ENCODE assay signal across 17 cellular contexts in the genomic region with DNA sequence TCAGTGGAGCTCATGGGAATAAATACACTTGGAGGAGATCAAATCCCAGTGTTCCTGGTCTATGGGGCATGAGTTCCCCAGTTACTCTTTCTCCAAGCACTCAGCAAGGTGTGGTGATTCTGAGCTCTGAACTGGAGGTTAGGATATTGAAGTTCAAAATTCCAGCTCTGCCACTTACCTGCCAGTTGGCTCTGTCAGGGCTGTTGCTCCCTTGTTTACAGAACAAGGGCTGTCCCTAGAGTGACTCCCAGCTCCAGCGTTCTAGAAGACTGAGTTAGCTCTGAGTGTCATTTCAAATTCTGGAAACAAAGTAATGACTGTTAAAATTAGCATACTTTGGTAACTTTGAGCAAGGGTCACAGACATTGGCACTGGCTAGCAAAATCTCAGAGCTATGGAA.
DNase-seq lines count a peak whose midpoint lies in the region; ATAC-seq, FAIRE-seq and TF ChIP-seq lines count a peak whose summit lies in the region.
"Had no signal": no experiment of that assay in that cellular context is flagged by ENCODE, and none has a peak within 500 bp of the region (broad histone marks: within the 10 kb centered on the region; RNA-seq: fewer than 3 reads in every experiment).

No MANE protein-coding gene starts in this region.

- H3K9me1 ChIP-seq in K562 (ENCODE audit: control insufficient read depth, insufficient read depth, low read length), result no peaks in the 10 kb centered on the region

- H3K4me2 ChIP-seq in K562 (ENCODE audit: insufficient read depth, low read length), result no peak overlapping the region

- BruUV-seq in K562 (replicated peaks; lab: Mats Ljungman, UMichigan) (no TSS peak), A673 (replicated peaks; lab: Mats Ljungman, UMichigan) (no TSS peak)

- POLR2A ChIA-PET in K562 (lab: Yijun Ruan, JAX) (interaction anchor here (0.5 to 1.9 kb wide), 4 partner anchors 70 to 119 kb away, joined by 3 to 13 read pairs (median 4); partner anchors contain the start of genes EIF4G2 and ZBED5), A673 (lab: Charles Lee; ENCODE audit: low non-redundant PET) (no interaction called here)

- no peak for TF ChIP-seq RAD21 in K562 (CRISPR knock-in tag; conservative IDR thresholded peaks at IDR 0.05 in 1 of 2, IDR thresholded peaks at IDR 0.05 in 1 of 2)

- H3K27me3 ChIP-seq in K562 (ENCODE audit: control insufficient read depth in 2 of 2, insufficient read depth in 2 of 2, low read length in 2 of 2) (no peaks in the 10 kb centered on the region), lower lobe of right lung (ENCODE audit: low read depth) (no peaks in the 10 kb centered on the region), stomach (peaks cover 0 to 15% (median 9%) of the 10 kb centered on the region in 3 donors), A673 (replicated peaks; ENCODE audit: insufficient read depth, low read depth, low read length, poor library complexity) (no peaks in the 10 kb centered on the region)
- H3K27me3 ChIP-seq: adrenal gland, uterus had no signal

- WGBS in K562 (ENCODE audit: insufficient coverage, low coverage, missing lambda C conversion rate), result 25% methylated on average over 1 of the region's 1 CpG
- 7 to 25% (median 20%) methylated on average over 1 of the region's 1 CpG for WGBS in stomach, 5 donors

- H4K20me1 ChIP-seq in K562 (replicated peaks; ENCODE audit: control insufficient read depth, insufficient read depth, low read length), result no peaks in the 10 kb centered on the region

- no peak overlapping the region for H3K4me3 Mint-ChIP-seq in HFFc6
- H3K4me3 Mint-ChIP-seq: effector memory CD8-positive, alpha-beta T cell had no signal

- no peak for TF ChIP-seq CTCF in HFFc6 (IDR thresholded peaks at IDR 0.05)
- TF ChIP-seq CTCF in K562 (IDR thresholded peaks at IDR 0.05 in 2 of 3, conservative IDR thresholded peaks at IDR 0.05 in 1 of 3; ENCODE audit: insufficient read depth in 2 of 3, low read depth in 1 of 3, low read length in 3 of 3), result no peak
- no peak for TF ChIP-seq CTCF in lower lobe of right lung (IDR thresholded peaks at IDR 0.05)
- no peak for TF ChIP-seq CTCF in stomach (IDR thresholded peaks at IDR 0.05)
- no peak for TF ChIP-seq CTCF in A673 (conservative IDR thresholded peaks at IDR 0.05; ENCODE audit: low read depth, low read length)

- H3K36me3 ChIP-seq in K562 (ENCODE audit: control insufficient read depth, insufficient read depth, low read length), result no peaks in the 10 kb centered on the region
- no peaks in the 10 kb centered on the region for H3K36me3 ChIP-seq in lower lobe of right lung
- H3K36me3 ChIP-seq in stomach, result no peaks in the 10 kb centered on the region
- H3K36me3 ChIP-seq in A673 (ENCODE audit: insufficient read depth, low read length, poor library complexity, severe bottlenecking), result no peaks in the 10 kb centered on the region
- H3K36me3 ChIP-seq: adrenal gland, uterus had no signal

- no peak overlapping the region for H3K27ac ChIP-seq in K562 (ENCODE audit: extremely low read depth, low read depth, low read length)
- H3K27ac ChIP-seq in lower lobe of right lung, result no peak overlapping the region
- H3K27ac ChIP-seq in stomach, result peak overlapping the region in 3 of 5 donors; percentile 33 to 62 (median 37)
- no peak overlapping the region for H3K27ac ChIP-seq in A673 (ENCODE audit: low read depth, low read length, poor library complexity, severe bottlenecking)
- H3K27ac ChIP-seq: adrenal gland, SK-N-MC, uterus had no signal

- peak overlapping the region; percentile 16 for H3K27ac Mint-ChIP-seq in HFFc6
- H3K27ac Mint-ChIP-seq: effector memory CD8-positive, alpha-beta T cell had no signal

- H2AFZ ChIP-seq in K562 (ENCODE audit: low read depth, low read length), result peak overlapping the region; percentile 14

- H3K4me1 ChIP-seq in K562 (replicated peaks in 1 of 2; ENCODE audit: control insufficient read depth in 2 of 2, insufficient read depth in 2 of 2, low read length in 2 of 2), result peaks cover 0 to 20% of the 10 kb centered on the region in 2 experiments; a peak in 2 of 5 replicates
- H3K4me1 ChIP-seq in lower lobe of right lung, result peaks cover 26% of the 10 kb centered on the region
- peaks cover 4 to 38% (median 27%) of the 10 kb centered on the region in 4 donors for H3K4me1 ChIP-seq in stomach
- no peaks in the 10 kb centered on the region for H3K4me1 ChIP-seq in A673 (ENCODE audit: insufficient read depth, low read length, poor library complexity, severe bottlenecking)
- H3K4me1 ChIP-seq: adrenal gland, uterus had no signal

- H3K79me2 ChIP-seq in K562 (ENCODE audit: control insufficient read depth, insufficient read depth, low read length), result no peaks in the 10 kb centered on the region

- H3K9me3 ChIP-seq in K562 (replicated peaks; ENCODE audit: control insufficient read depth, insufficient read depth, low read depth, low read length), result no peaks in the 10 kb centered on the region; the same call in 1 of the 2 replicates
- no peaks in the 10 kb centered on the region for H3K9me3 ChIP-seq in lower lobe of right lung
- H3K9me3 ChIP-seq in stomach, result no peaks in the 10 kb centered on the region
- H3K9me3 ChIP-seq in A673 (ENCODE audit: low read depth, low read length, poor library complexity, severe bottlenecking), result no peaks in the 10 kb centered on the region
- H3K9me3 ChIP-seq: adrenal gland, Caco-2, uterus had no signal

- FAIRE-seq in K562 (lab: Jason Lieb, UNC), result no peak

- CTCF ChIA-PET in K562 (lab: Yijun Ruan, JAX; ENCODE audit: low intra/inter-chr PET ratio), result no interaction called here
- CTCF ChIA-PET in A673 (lab: Charles Lee), result interaction anchor here (0.5 to 1.4 kb wide), 2 partner anchors 860 to 1062 kb away, joined by 3 to 7 read pairs; no protein-coding TSS in a partner anchor

- TF ChIP-seq EP300 in K562 (IDR thresholded peaks at IDR 0.05; ENCODE audit: low read length), result no peak
- no peak for TF ChIP-seq EP300 in stomach (IDR thresholded peaks at IDR 0.05)

- intact Hi-C loops in K562 (cut with micrococcal nuclease) (no loop called here), lower lobe of right lung (cut with DNase I) (no loop called here), stomach (cut with DNase I; ENCODE audit: low total_unique reads) (no loop called here), A673 (cut with micrococcal nuclease; ENCODE audit: unreplicated experiment) (no loop called here)

- no peak overlapping the region for H3K4me3 ChIP-seq in K562
- no peak overlapping the region for H3K4me3 ChIP-seq in lower lobe of right lung
- no peak overlapping the region for H3K4me3 ChIP-seq in stomach
- H3K4me3 ChIP-seq in A673 (ENCODE audit: low read depth, low read length, poor library complexity, severe bottlenecking), result no peak overlapping the region
- H3K4me3 ChIP-seq: adrenal gland, lung, SK-N-MC, uterus had no signal

- no peaks in the 10 kb centered on the region for H3K9me3 Mint-ChIP-seq in HFFc6
- H3K9me3 Mint-ChIP-seq: effector memory CD8-positive, alpha-beta T cell had no signal

- no peaks in the 10 kb centered on the region for H3K36me3 Mint-ChIP-seq in HFFc6 (ENCODE audit: low read depth)

- H3K4me1 Mint-ChIP-seq in HFFc6 (ENCODE audit: low read depth), result peaks cover 51% of the 10 kb centered on the region

- in situ Hi-C loops in K562 (cut with MboI), result no loop called here

- no peaks in the 10 kb centered on the region for H3K27me3 Mint-ChIP-seq in HFFc6 (ENCODE audit: insufficient read depth)

- ATAC-seq in K562 (no peak), lower lobe of right lung (peak; percentile 13 to 50), HG03045 (IDR thresholded peaks at IDR 0.05; ENCODE audit: unreplicated experiment) (no peak), HG03571 (IDR thresholded peaks at IDR 0.05; ENCODE audit: unreplicated experiment) (no peak)
- ATAC-seq: effector memory CD8-positive, alpha-beta T cell had no signal

- H3K9ac ChIP-seq in K562 (ENCODE audit: insufficient read depth in 1 of 2, low read depth in 2 of 2, low read length in 2 of 2), result no peak overlapping the region

- TF ChIP-seq POLR2A in K562 (conservative IDR thresholded peaks at IDR 0.05) (no peak), stomach (IDR thresholded peaks at IDR 0.05) (no peak)

- DNase-seq in HFFc6, result no peak
- DNase-seq in K562 (ENCODE audit: extremely low read depth in 1 of 4, low spot score in 3 of 4), result no peak
- DNase-seq in lower lobe of right lung, result no peak
- DNase-seq in stomach, result no peak
- DNase-seq in DMS114 treated with DMSO at 0.1 percent for 48 hours (lab: John Stamatoyannopoulos, UW; ENCODE audit: unreplicated experiment), result no peak
- no peak for DNase-seq in A673 (ENCODE audit: low spot score)
- DNase-seq: activated CD4-positive, alpha-beta T cell treated with anti-CD3 and anti-CD28 coated beads, Interleukin-2, amount 50 U/mL, for 48 hours; adrenal gland; Caco-2; central memory CD4-positive, alpha-beta T cell; effector memory CD8-positive, alpha-beta T cell; Kasumi-1; uterus had no signal

TF ChIP-seq in K562, 482 proteins besides CTCF, POLR2A, EP300 and RAD21:
- no peak for TF ChIP-seq GTF2A2 (tag; IDR thresholded peaks at IDR 0.05)
- TF ChIP-seq PRMT5 (CRISPR knock-in tag; IDR thresholded peaks at IDR 0.05), result no peak
- TF ChIP-seq KDM5B (IDR thresholded peaks at IDR 0.05; ENCODE audit: insufficient replicate concordance, low read depth, low read length), result no peak
TF ChIP-seq in K562: peak in this region for 0.

Comparison
In these comparisons a context has a peak if more than half of its experiments do, and no peak if none do; other contexts are left out.
1. ATAC-seq: peak in lower lobe of right lung (2 of 2); none in K562 (single experiment), HG03045 (single experiment) and HG03571 (single experiment).
2. H3K27ac ChIP-seq: peak in stomach (3 of 5); none in K562 (single experiment), lower lobe of right lung (single experiment) and A673 (single experiment).